In the genomic region with DNA sequence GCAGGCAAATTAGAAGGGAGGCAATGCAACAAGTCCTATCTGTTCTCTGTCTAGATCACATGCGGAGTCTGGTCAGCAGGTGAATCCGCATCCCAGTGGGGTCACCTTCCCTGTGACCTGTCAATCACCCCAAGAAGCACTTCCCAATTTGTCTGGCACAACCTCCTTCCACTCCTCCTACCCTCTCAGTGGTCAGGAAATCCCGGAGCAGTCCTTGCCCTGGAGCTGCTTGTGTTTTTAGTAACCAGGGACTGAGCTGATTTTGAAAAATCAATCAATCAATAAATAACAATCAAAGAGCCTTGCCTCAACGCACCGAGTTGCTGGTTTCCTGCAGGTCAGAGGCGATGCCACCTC, we compare ENCODE assay signal across 9 cellular contexts. TPM values are rescaled to one million over a fixed set of nuclear protein-coding genes. Genes with fewer than 3 reads are reported as not detected.
DNase-seq lines count a peak whose midpoint lies in the region; ATAC-seq and TF ChIP-seq lines count a peak whose summit lies in the region.
"Had no signal": no experiment of that assay in that cellular context is flagged by ENCODE, and none has a peak within 500 bp of the region (broad histone marks: within the 10 kb centered on the region; RNA-seq: fewer than 3 reads in every experiment).

No MANE protein-coding gene starts in this region.

- CTCF ChIA-PET in HEK293 (lab: Yijun Ruan, JAX) = no interaction called here
- CTCF ChIA-PET in CD8-positive, alpha-beta T cell (lab: Charles Lee) = no interaction called here

- H3K9me3 ChIP-seq in HEK293 (ENCODE audit: control insufficient read depth, insufficient read depth, low read depth, low read length) (no peaks in the 10 kb centered on the region), skeletal muscle tissue (ENCODE audit: control insufficient read depth in 3 of 3, low read length in 3 of 3) (no peaks in the 10 kb centered on the region)
- no peaks in the 10 kb centered on the region for H3K9me3 ChIP-seq in CD8-positive, alpha-beta T cell (ENCODE audit: low read length)

- no peak overlapping the region for H3K4me3 Mint-ChIP-seq in CD8-positive, alpha-beta T cell
- H3K4me3 Mint-ChIP-seq: naive thymus-derived CD8-positive, alpha-beta T cell had no signal

- H3K4me3 ChIP-seq in HEK293 (ENCODE audit: low read depth, low read length) (no peak overlapping the region; the same call in 1 of the 2 replicates), cardiac fibroblast (replicated peaks in 1 of 2; ENCODE audit: low read depth in 2 of 2, low read length in 2 of 2) (no peak overlapping the region), skeletal muscle tissue (ENCODE audit: low read length in 3 of 3) (peak overlapping the region; percentile 76 to 89 (median 86))
- no peak overlapping the region for H3K4me3 ChIP-seq in CD8-positive, alpha-beta T cell (ENCODE audit: low read depth, low read length)

- H3K27ac ChIP-seq in HEK293 (ENCODE audit: extremely low read depth, low read depth, low read length) = no peak overlapping the region
- H3K27ac ChIP-seq in skeletal muscle tissue (ENCODE audit: low read depth, low read length) = peak overlapping the region; percentile 83
- no peak overlapping the region for H3K27ac ChIP-seq in CD8-positive, alpha-beta T cell (ENCODE audit: low read depth, low read length)

- H3K27me3 ChIP-seq in skeletal muscle tissue (ENCODE audit: control insufficient read depth in 3 of 3, insufficient read depth in 3 of 3, low read length in 3 of 3) = no peaks in the 10 kb centered on the region
- no peaks in the 10 kb centered on the region for H3K27me3 ChIP-seq in CD8-positive, alpha-beta T cell (ENCODE audit: insufficient read depth, low read length)

- intact Hi-C loops in CD8-positive, alpha-beta T cell (cut with DNase I, micrococcal nuclease) = no loop called here

- H3K4me1 ChIP-seq in HEK293 (ENCODE audit: control insufficient read depth, insufficient read depth, low read length) (no peaks in the 10 kb centered on the region), skeletal muscle tissue (ENCODE audit: control insufficient read depth in 3 of 3, insufficient read depth in 3 of 3, low read length in 3 of 3) (peaks cover 9 to 11% (median 11%) of the 10 kb centered on the region in 3 donors)
- no peaks in the 10 kb centered on the region for H3K4me1 ChIP-seq in CD8-positive, alpha-beta T cell (ENCODE audit: insufficient read depth, low read length)

- peaks cover 22% of the 10 kb centered on the region for H3K27me3 Mint-ChIP-seq in CD8-positive, alpha-beta T cell (ENCODE audit: low read depth)

- DNase-seq in cardiac fibroblast (ENCODE audit: low read depth in 2 of 2) (peak; percentile 17 to 29), iPS-NIHi7 (ENCODE audit: extremely low spot score) (peak; percentile 91)
- DNase-seq in stimulated activated CD4-positive, alpha-beta T cell treated with anti-CD3 and anti-CD28 coated beads, Interleukin-4, amount 100 ng/mL, for 4 hours = no peak
- DNase-seq in CD8-positive, alpha-beta T cell = no peak
- DNase-seq: naive thymus-derived CD8-positive, alpha-beta T cell had no signal

- ATAC-seq in GM18870 (IDR thresholded peaks at IDR 0.05; ENCODE audit: unreplicated experiment) = no peak
- ATAC-seq in CD8-positive, alpha-beta T cell = no peak
- no peak for ATAC-seq in GM21381 (IDR thresholded peaks at IDR 0.05; ENCODE audit: unreplicated experiment)
- ATAC-seq: naive thymus-derived CD8-positive, alpha-beta T cell had no signal

- no peaks in the 10 kb centered on the region for H3K36me3 Mint-ChIP-seq in CD8-positive, alpha-beta T cell

- H3K4me1 Mint-ChIP-seq in CD8-positive, alpha-beta T cell (ENCODE audit: low read depth) = no peaks in the 10 kb centered on the region
- H3K4me1 Mint-ChIP-seq: naive thymus-derived CD8-positive, alpha-beta T cell had no signal

- POLR2A ChIA-PET in HEK293 (lab: Yijun Ruan, JAX) = no interaction called here
- POLR2A ChIA-PET in CD8-positive, alpha-beta T cell (lab: Charles Lee) = no interaction called here

- no peak overlapping the region for H3K27ac Mint-ChIP-seq in CD8-positive, alpha-beta T cell
- H3K27ac Mint-ChIP-seq: naive thymus-derived CD8-positive, alpha-beta T cell had no signal

- H3K36me3 ChIP-seq in HEK293 (ENCODE audit: control insufficient read depth in 2 of 2, insufficient read depth in 1 of 2, low read length in 2 of 2) = no peaks in the 10 kb centered on the region
- no peaks in the 10 kb centered on the region for H3K36me3 ChIP-seq in skeletal muscle tissue (ENCODE audit: control insufficient read depth in 3 of 3, insufficient read depth in 3 of 3, low read length in 3 of 3)
- H3K36me3 ChIP-seq in CD8-positive, alpha-beta T cell (ENCODE audit: insufficient read depth, low read length) = no peaks in the 10 kb centered on the region

- TF ChIP-seq CTCF in HEK293 (tag by site-specific recombination; IDR thresholded peaks at IDR 0.05) (no peak), cardiac fibroblast (IDR thresholded peaks at IDR 0.05; ENCODE audit: low read depth, low read length) (no peak)
- TF ChIP-seq CTCF in CD8-positive, alpha-beta T cell (IDR thresholded peaks at IDR 0.05) = no peak

- H3K9me3 Mint-ChIP-seq in CD8-positive, alpha-beta T cell = peaks cover 8% of the 10 kb centered on the region

- H3K9ac ChIP-seq in skeletal muscle tissue (ENCODE audit: low read depth in 1 of 3, low read length in 3 of 3) = peak overlapping the region; percentile 80 to 92 (median 88)

TF ChIP-seq in HEK293, 187 proteins besides CTCF, POLR2A, EP300 and RAD21:
- TF ChIP-seq ZNF521 (tag by site-specific recombination; IDR thresholded peaks at IDR 0.05) = no peak
- no peak for TF ChIP-seq HOXA7 (CRISPR knock-in tag; IDR thresholded peaks at IDR 0.05; ENCODE audit: borderline replicate concordance)
- TF ChIP-seq ZNF560 (tag by site-specific recombination; IDR thresholded peaks at IDR 0.05; ENCODE audit: borderline replicate concordance) = no peak
- no peak for TF ChIP-seq ZNF433 (tag by site-specific recombination; IDR thresholded peaks at IDR 0.05; ENCODE audit: low read depth)
- 0 out of 2 replicates have a peak, but pooled peaks have one; percentile 22 for TF ChIP-seq SP3 (tag by site-specific recombination; IDR thresholded peaks at IDR 0.05)
- no peak for TF ChIP-seq HOXD13 (CRISPR knock-in tag; IDR thresholded peaks at IDR 0.05; ENCODE audit: borderline replicate concordance)
- TF ChIP-seq ZIC2 (tag by site-specific recombination; IDR thresholded peaks at IDR 0.05) = peak; percentile 36
- TF ChIP-seq ZNF112 (tag by site-specific recombination; IDR thresholded peaks at IDR 0.05) = no peak
- no peak for TF ChIP-seq HOXC10 (CRISPR knock-in tag; IDR thresholded peaks at IDR 0.05)
- peak; percentile 17; the same call in 1 of the 2 replicates for TF ChIP-seq SP2 (tag by site-specific recombination; IDR thresholded peaks at IDR 0.05)
- TF ChIP-seq ZFP3 (tag by site-specific recombination; IDR thresholded peaks at IDR 0.05; ENCODE audit: low read depth) = no peak
- no peak for TF ChIP-seq PRDM6 (tag by site-specific recombination; IDR thresholded peaks at IDR 0.05)

RNA-seq across cellular contexts. Expression of gene ACSS3, which starts 0.6 kb away (rescaled TPM):
- 14.6 TPM for total RNA-seq in skeletal muscle tissue
- not detected for total RNA-seq in CD8-positive, alpha-beta T cell
- total RNA-seq: naive thymus-derived CD8-positive, alpha-beta T cell had no signal

Comparison
In these comparisons a context has a peak if more than half of its experiments do, and no peak if none do; other contexts are left out.
1. H3K4me3 ChIP-seq: peak in skeletal muscle tissue (3 of 3); none in HEK293 (single experiment), cardiac fibroblast (0 of 2) and CD8-positive, alpha-beta T cell (single experiment).
2. DNase-seq: peak in cardiac fibroblast (2 of 2) and iPS-NIHi7 (single experiment); none in stimulated activated CD4-positive, alpha-beta T cell treated with anti-CD3 and anti-CD28 coated beads, Interleukin-4, amount 100 ng/mL, for 4 hours (0 of 2) and CD8-positive, alpha-beta T cell (0 of 7).
3. RNA of gene ACSS3, which starts 0.6 kb away (total RNA-seq): 14.6 TPM in skeletal muscle tissue (single experiment); not detected in CD8-positive, alpha-beta T cell; every median in the first group is over 10 times any median in the second.